1 cellular context compared by ENCODE assay signal in the genomic region with DNA sequence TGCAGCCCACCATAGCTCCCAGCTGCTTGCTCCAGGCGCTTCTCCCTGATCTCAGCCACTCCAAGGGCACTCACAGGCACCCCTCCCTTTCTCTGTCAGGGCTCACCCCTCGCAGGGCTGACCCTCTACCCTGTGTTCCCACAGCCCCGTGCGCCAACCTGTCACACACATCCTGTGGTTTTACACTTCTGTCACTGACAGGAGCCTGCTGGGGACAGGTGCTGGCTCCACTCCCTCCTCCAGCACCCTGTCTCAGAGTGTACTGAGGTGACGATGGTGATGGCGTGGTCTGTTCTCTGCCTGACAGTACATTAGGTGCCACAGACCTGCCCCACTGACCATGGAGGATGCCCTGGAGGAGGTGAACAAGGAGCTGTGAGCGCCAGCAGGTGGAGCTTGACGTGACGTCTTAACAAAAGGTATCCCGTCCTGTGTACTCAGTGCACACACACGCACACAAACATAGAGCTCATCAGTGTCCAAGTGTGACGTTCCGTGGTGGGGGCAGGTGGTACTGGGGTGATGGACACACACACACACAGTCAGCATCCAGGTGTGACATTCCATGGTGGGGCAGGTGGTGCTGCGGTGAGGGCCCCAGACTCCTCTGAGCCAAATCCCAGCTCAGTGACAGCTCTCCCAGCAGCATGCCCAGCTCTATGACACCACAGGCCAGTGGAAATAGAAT.
TF ChIP-seq lines count a peak whose summit lies in the region.

No MANE protein-coding gene starts in this region.

TF ChIP-seq in HepG2, 621 proteins besides CTCF, POLR2A, EP300 and RAD21:
- TF ChIP-seq ZNF567 (CRISPR knock-in tag; IDR thresholded peaks at IDR 0.05; ENCODE audit: borderline replicate concordance) (no peak), KDM5B (CRISPR knock-in tag; IDR thresholded peaks at IDR 0.05; ENCODE audit: borderline replicate concordance) (0 out of 2 replicates have a peak, but pooled peaks have one; percentile 24), RBM22 (optimal IDR thresholded peaks at IDR 0.05; ENCODE audit: low read length) (peak; percentile 55), ZNF460 (CRISPR knock-in tag; IDR thresholded peaks at IDR 0.05; ENCODE audit: borderline replicate concordance) (no peak), ZNF776 (CRISPR knock-in tag; IDR thresholded peaks at IDR 0.05) (0 out of 2 replicates have a peak, but pooled peaks have one; percentile 42), POLR2G (IDR thresholded peaks at IDR 0.05; ENCODE audit: low read depth, low read length) (peak; percentile 63), TOPORS (CRISPR knock-in tag; IDR thresholded peaks at IDR 0.05) (0 out of 2 replicates have a peak, but pooled peaks have one; percentile 25), AGO2 (optimal IDR thresholded peaks at IDR 0.05; ENCODE audit: low read depth, low read length) (peak; percentile 81)
- TF ChIP-seq, protein P1, sequence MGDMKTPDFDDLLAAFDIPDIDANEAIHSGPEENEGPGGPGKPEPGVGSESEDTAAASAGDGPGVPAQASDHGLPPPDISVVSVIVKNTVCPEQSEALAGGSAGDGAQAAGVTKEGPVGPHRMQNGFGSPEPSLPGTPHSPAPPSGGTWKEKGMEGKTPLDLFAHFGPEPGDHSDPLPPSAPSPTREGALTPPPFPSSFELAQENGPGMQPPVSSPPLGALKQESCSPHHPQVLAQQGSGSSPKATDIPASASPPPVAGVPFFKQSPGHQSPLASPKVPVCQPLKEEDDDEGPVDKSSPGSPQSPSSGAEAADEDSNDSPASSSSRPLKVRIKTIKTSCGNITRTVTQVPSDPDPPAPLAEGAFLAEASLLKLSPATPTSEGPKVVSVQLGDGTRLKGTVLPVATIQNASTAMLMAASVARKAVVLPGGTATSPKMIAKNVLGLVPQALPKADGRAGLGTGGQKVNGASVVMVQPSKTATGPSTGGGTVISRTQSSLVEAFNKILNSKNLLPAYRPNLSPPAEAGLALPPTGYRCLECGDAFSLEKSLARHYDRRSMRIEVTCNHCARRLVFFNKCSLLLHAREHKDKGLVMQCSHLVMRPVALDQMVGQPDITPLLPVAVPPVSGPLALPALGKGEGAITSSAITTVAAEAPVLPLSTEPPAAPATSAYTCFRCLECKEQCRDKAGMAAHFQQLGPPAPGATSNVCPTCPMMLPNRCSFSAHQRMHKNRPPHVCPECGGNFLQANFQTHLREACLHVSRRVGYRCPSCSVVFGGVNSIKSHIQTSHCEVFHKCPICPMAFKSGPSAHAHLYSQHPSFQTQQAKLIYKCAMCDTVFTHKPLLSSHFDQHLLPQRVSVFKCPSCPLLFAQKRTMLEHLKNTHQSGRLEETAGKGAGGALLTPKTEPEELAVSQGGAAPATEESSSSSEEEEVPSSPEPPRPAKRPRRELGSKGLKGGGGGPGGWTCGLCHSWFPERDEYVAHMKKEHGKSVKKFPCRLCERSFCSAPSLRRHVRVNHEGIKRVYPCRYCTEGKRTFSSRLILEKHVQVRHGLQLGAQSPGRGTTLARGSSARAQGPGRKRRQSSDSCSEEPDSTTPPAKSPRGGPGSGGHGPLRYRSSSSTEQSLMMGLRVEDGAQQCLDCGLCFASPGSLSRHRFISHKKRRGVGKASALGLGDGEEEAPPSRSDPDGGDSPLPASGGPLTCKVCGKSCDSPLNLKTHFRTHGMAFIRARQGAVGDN (CRISPR knock-in tag; IDR thresholded peaks at IDR 0.05), result peak; percentile 10; the same call in 1 of the 2 replicates
- TF ChIP-seq, protein P2, sequence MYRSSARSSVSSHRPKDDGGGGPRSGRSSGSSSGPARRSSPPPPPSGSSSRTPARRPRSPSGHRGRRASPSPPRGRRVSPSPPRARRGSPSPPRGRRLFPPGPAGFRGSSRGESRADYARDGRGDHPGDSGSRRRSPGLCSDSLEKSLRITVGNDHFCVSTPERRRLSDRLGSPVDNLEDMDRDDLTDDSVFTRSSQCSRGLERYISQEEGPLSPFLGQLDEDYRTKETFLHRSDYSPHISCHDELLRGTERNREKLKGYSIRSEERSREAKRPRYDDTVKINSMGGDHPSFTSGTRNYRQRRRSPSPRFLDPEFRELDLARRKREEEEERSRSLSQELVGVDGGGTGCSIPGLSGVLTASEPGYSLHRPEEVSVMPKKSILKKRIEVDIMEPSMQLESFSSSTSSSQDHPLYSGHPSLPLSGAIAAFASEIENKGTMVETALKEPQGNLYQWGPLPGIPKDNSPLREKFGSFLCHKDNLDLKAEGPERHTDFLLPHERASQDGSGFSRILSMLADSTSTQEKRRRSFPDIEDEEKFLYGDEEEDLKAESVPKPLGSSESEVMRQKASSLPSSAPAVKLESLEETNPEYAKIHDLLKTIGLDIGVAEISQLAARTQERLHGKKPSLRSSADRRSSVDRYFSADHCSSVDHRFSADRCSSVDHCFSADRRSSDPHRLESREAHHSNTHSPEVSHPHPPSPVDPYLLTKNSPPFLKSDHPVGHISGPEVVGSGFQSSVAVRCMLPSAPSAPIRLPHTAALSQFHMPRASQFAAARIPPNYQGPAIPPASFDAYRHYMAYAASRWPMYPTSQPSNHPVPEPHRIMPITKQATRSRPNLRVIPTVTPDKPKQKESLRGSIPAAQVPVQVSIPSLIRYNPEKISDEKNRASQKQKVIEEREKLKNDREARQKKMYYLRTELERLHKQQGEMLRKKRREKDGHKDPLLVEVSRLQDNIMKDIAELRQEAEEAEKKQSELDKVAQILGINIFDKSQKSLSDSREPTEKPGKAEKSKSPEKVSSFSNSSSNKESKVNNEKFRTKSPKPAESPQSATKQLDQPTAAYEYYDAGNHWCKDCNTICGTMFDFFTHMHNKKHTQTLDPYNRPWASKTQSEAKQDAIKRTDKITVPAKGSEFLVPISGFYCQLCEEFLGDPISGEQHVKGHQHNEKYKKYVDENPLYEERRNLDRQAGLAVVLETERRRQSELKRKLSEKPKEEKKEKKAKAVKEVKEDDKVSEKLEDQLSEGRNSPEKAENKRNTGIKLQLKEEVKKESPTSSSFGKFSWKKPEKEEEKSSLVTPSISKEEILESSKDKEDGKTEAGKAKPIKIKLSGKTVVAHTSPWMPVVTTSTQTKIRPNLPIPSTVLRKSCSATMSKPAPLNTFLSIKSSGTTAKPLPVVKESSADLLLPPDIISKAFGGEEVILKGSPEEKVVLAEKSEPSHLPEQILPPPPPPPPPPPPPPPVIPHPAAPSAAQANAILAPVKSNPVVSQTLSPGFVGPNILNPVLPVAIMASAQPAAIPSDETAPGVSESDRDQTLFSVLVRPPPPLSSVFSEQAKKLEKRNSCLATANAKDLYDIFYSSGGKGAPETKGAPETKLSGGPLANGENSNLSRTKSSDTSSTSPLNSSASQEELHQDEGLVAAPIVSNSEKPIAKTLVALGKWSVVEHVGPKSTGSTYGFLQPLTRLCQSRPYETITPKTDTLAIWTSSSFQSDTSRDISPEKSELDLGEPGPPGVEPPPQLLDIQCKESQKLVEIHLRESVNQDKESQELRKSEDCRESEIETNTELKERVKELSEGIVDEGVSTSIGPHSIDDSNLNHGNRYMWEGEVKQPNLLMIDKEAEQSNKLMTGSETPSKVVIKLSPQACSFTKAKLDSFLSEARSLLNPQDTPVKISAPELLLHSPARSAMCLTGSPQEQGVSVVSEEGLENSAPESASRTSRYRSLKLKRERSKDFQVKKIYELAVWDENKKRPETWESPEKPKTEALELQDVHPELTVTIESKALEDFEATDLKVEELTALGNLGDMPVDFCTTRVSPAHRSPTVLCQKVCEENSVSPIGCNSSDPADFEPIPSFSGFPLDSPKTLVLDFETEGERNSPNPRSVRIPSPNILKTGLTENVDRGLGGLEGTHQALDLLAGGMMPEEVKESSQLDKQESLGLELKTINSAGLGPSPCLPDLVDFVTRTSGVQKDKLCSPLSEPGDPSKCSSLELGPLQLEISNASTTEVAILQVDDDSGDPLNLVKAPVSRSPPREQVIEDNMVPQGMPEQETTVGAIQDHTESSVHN (CRISPR knock-in tag; IDR thresholded peaks at IDR 0.05), result 0 out of 2 replicates have a peak, but pooled peaks have one; percentile 47
- TF ChIP-seq, protein P3, sequence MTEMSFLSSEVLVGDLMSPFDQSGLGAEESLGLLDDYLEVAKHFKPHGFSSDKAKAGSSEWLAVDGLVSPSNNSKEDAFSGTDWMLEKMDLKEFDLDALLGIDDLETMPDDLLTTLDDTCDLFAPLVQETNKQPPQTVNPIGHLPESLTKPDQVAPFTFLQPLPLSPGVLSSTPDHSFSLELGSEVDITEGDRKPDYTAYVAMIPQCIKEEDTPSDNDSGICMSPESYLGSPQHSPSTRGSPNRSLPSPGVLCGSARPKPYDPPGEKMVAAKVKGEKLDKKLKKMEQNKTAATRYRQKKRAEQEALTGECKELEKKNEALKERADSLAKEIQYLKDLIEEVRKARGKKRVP (CRISPR knock-in tag; IDR thresholded peaks at IDR 0.05), result no peak
- TF ChIP-seq, protein P4, sequence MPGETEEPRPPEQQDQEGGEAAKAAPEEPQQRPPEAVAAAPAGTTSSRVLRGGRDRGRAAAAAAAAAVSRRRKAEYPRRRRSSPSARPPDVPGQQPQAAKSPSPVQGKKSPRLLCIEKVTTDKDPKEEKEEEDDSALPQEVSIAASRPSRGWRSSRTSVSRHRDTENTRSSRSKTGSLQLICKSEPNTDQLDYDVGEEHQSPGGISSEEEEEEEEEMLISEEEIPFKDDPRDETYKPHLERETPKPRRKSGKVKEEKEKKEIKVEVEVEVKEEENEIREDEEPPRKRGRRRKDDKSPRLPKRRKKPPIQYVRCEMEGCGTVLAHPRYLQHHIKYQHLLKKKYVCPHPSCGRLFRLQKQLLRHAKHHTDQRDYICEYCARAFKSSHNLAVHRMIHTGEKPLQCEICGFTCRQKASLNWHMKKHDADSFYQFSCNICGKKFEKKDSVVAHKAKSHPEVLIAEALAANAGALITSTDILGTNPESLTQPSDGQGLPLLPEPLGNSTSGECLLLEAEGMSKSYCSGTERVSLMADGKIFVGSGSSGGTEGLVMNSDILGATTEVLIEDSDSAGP (CRISPR knock-in tag; IDR thresholded peaks at IDR 0.05; ENCODE audit: borderline replicate concordance), result 0 out of 2 replicates have a peak, but pooled peaks have one; percentile 14
